ENCODE assay signal across 8 cellular contexts in genomic region chr5:50751064-50751657, GRCh38.
DNase-seq lines count a peak whose midpoint lies in the region; ATAC-seq lines count a peak whose summit lies in the region.

No MANE protein-coding gene starts in this region.

- peak overlapping the region; percentile 65 for H3K4me3 Mint-ChIP-seq in activated naive CD4-positive, alpha-beta T cell treated with anti-CD3 and anti-CD28 coated beads, Interleukin-2, amount 50 U/mL, for 24 hours

- H3K27me3 Mint-ChIP-seq in activated naive CD4-positive, alpha-beta T cell treated with anti-CD3 and anti-CD28 coated beads, Interleukin-2, amount 50 U/mL, for 24 hours = no peaks in the 10 kb centered on the region

- H3K27ac Mint-ChIP-seq in activated naive CD4-positive, alpha-beta T cell treated with anti-CD3 and anti-CD28 coated beads, Interleukin-2, amount 50 U/mL, for 24 hours = peak overlapping the region; percentile 85

- DNase-seq in NCI-H1105 treated with DMSO at 0.1 percent for 48 hours (lab: John Stamatoyannopoulos, UW) (peak; percentile 31), NCI-H1105 (lab: John Stamatoyannopoulos, UW) (no peak), NCI-H748 (lab: John Stamatoyannopoulos, UW; ENCODE audit: unreplicated experiment) (peak; percentile 69), left ventricle myocardium superior (no peak)
- peak; percentile 17 to 19 for DNase-seq in stimulated activated CD8-positive, alpha-beta memory T cell treated with anti-CD3 and anti-CD28 coated beads, Interleukin-4, amount 100 ng/mL, for 1 hour (ENCODE audit: low read depth in 2 of 2, low spot score in 1 of 2)

- peak; percentile 73 for ATAC-seq in GM19324 (IDR thresholded peaks at IDR 0.05; ENCODE audit: low FRiP score, unreplicated experiment)
- peak; percentile 95 for ATAC-seq in HG03159 (IDR thresholded peaks at IDR 0.05; ENCODE audit: unreplicated experiment)
- ATAC-seq in left ventricle myocardium superior = peak; percentile 59

- peaks cover 5% of the 10 kb centered on the region for H3K9me3 Mint-ChIP-seq in activated naive CD4-positive, alpha-beta T cell treated with anti-CD3 and anti-CD28 coated beads, Interleukin-2, amount 50 U/mL, for 24 hours

- H3K4me1 Mint-ChIP-seq in activated naive CD4-positive, alpha-beta T cell treated with anti-CD3 and anti-CD28 coated beads, Interleukin-2, amount 50 U/mL, for 24 hours = peaks cover 65% of the 10 kb centered on the region

- H3K36me3 Mint-ChIP-seq in activated naive CD4-positive, alpha-beta T cell treated with anti-CD3 and anti-CD28 coated beads, Interleukin-2, amount 50 U/mL, for 24 hours = peaks cover 18% of the 10 kb centered on the region

- intact Hi-C loops in left ventricle myocardium superior (cut with micrococcal nuclease) = no loop called here

Comparison
In these comparisons a context has a peak if more than half of its experiments do, and no peak if none do; other contexts are left out.
1. DNase-seq: peak in NCI-H1105 treated with DMSO at 0.1 percent for 48 hours (single experiment), NCI-H748 (single experiment) and stimulated activated CD8-positive, alpha-beta memory T cell treated with anti-CD3 and anti-CD28 coated beads, Interleukin-4, amount 100 ng/mL, for 1 hour (2 of 2); none in NCI-H1105 (single experiment) and left ventricle myocardium superior (single experiment).
2. Peak in every context shown above with its lines, with median percentiles within 50 percentile points of each other: ATAC-seq.